Comparison of ENCODE assay signal across 8 cellular contexts in genomic region chr6:118283759-118284158, GRCh38.
A peak's percentile ranks its signal among the peaks of the same experiment; 100 is the strongest.
DNase-seq lines count a peak whose midpoint lies in the region; ATAC-seq, FAIRE-seq and TF ChIP-seq lines count a peak whose summit lies in the region.

No MANE protein-coding gene starts in this region.

- intact Hi-C loops in esophagus muscularis mucosa (cut with DNase I), result loop anchor here (1.0 to 10.0 kb wide), 5 partner anchors 226 to 494 kb away; no protein-coding TSS in a partner anchor

- TF ChIP-seq POLR2A in H54 (IDR thresholded peaks at IDR 0.05; ENCODE audit: low read depth, low read length) (no peak), esophagus muscularis mucosa (IDR thresholded peaks at IDR 0.05; ENCODE audit: low read depth) (no peak)

- H3K9me3 ChIP-seq in BE2C (no peaks in the 10 kb centered on the region), esophagus muscularis mucosa (no peaks in the 10 kb centered on the region)

- H3K4me3 Mint-ChIP-seq in osteocyte (ENCODE audit: unreplicated experiment), result no peak overlapping the region
- no peak overlapping the region for H3K4me3 Mint-ChIP-seq in stimulated activated memory B cell treated with anti-CD40 and anti-IgM and Interleukin-4, amounts not matched to agents 10 μg/mL and 1 μg/mL and 100 μg/mL, for 72 hours

- H3K4me1 Mint-ChIP-seq in osteocyte (ENCODE audit: unreplicated experiment), result peaks cover 2% of the 10 kb centered on the region
- H3K4me1 Mint-ChIP-seq in stimulated activated memory B cell treated with anti-CD40 and anti-IgM and Interleukin-4, amounts not matched to agents 10 μg/mL and 1 μg/mL and 100 μg/mL, for 72 hours, result no peaks in the 10 kb centered on the region

- no peaks in the 10 kb centered on the region for H3K36me3 ChIP-seq in BE2C
- no peaks in the 10 kb centered on the region for H3K36me3 ChIP-seq in esophagus muscularis mucosa

- TF ChIP-seq EP300 in esophagus muscularis mucosa (IDR thresholded peaks at IDR 0.05), result no peak

- WGBS in esophagus muscularis mucosa, result 22% methylated on average over 8 of the region's 8 CpGs

- ATAC-seq in GM21825 (IDR thresholded peaks at IDR 0.05; ENCODE audit: unreplicated experiment), result no peak
- ATAC-seq in stimulated activated memory B cell treated with anti-CD40 and anti-IgM and Interleukin-4, amounts not matched to agents 10 μg/mL and 1 μg/mL and 100 μg/mL, for 72 hours, result no peak

- H3K36me3 Mint-ChIP-seq in osteocyte (ENCODE audit: unreplicated experiment), result no peaks in the 10 kb centered on the region
- H3K36me3 Mint-ChIP-seq in stimulated activated memory B cell treated with anti-CD40 and anti-IgM and Interleukin-4, amounts not matched to agents 10 μg/mL and 1 μg/mL and 100 μg/mL, for 72 hours, result no peaks in the 10 kb centered on the region

- H3K27ac ChIP-seq in esophagus muscularis mucosa (replicated peaks in 1 of 4), result no peak overlapping the region

- H3K9me3 Mint-ChIP-seq in osteocyte (ENCODE audit: unreplicated experiment), result no peaks in the 10 kb centered on the region
- no peaks in the 10 kb centered on the region for H3K9me3 Mint-ChIP-seq in stimulated activated memory B cell treated with anti-CD40 and anti-IgM and Interleukin-4, amounts not matched to agents 10 μg/mL and 1 μg/mL and 100 μg/mL, for 72 hours

- TF ChIP-seq CTCF in BE2C (IDR thresholded peaks at IDR 0.05; ENCODE audit: low read depth, low read length), result peak; percentile 88
- peak; percentile 77 to 78 (median 78) for TF ChIP-seq CTCF in esophagus muscularis mucosa (IDR thresholded peaks at IDR 0.05)
- peak; percentile 88 for TF ChIP-seq CTCF in osteocyte (IDR thresholded peaks at IDR 0.05)

- peak; percentile 72 for DNase-seq in BE2C
- DNase-seq in H54 (ENCODE audit: insufficient read length, low spot score), result peak; percentile 1
- peak; percentile 19 for DNase-seq in NCI-H226
- DNase-seq in activated CD4-positive, alpha-beta T cell treated with anti-CD3 and anti-CD28 coated beads, Interleukin-2, amount 50 U/mL, for 4 hours, result peak; percentile 36 to 37
- DNase-seq in esophagus muscularis mucosa (ENCODE audit: extremely low spot score), result no peak
- no peak for DNase-seq in osteocyte (ENCODE audit: extremely low spot score, unreplicated experiment)

- H3K27me3 Mint-ChIP-seq in osteocyte (ENCODE audit: unreplicated experiment), result peaks cover 58% of the 10 kb centered on the region
- H3K27me3 Mint-ChIP-seq in stimulated activated memory B cell treated with anti-CD40 and anti-IgM and Interleukin-4, amounts not matched to agents 10 μg/mL and 1 μg/mL and 100 μg/mL, for 72 hours, result peaks cover 13% of the 10 kb centered on the region

- no peak overlapping the region for H3K4me3 ChIP-seq in BE2C (ENCODE audit: low read depth, low read length)
- peak overlapping the region in 2 of 4 donors; percentile 7 to 11 for H3K4me3 ChIP-seq in esophagus muscularis mucosa

- no peak for FAIRE-seq in H54 (lab: Jason Lieb, UNC)

- H3K27me3 ChIP-seq in BE2C (no peaks in the 10 kb centered on the region), esophagus muscularis mucosa (no peaks in the 10 kb centered on the region)

- no peak overlapping the region for H3K27ac Mint-ChIP-seq in osteocyte (ENCODE audit: unreplicated experiment)
- no peak overlapping the region for H3K27ac Mint-ChIP-seq in stimulated activated memory B cell treated with anti-CD40 and anti-IgM and Interleukin-4, amounts not matched to agents 10 μg/mL and 1 μg/mL and 100 μg/mL, for 72 hours

- no peaks in the 10 kb centered on the region; the same call in 1 of the 2 replicates for H3K4me1 ChIP-seq in BE2C
- H3K4me1 ChIP-seq in esophagus muscularis mucosa, result peaks cover 11 to 39% (median 26%) of the 10 kb centered on the region in 4 donors

Comparison
In these comparisons a context has a peak if more than half of its experiments do, and no peak if none do; other contexts are left out.
1. DNase-seq: peak in BE2C (single experiment), H54 (single experiment), NCI-H226 (single experiment) and activated CD4-positive, alpha-beta T cell treated with anti-CD3 and anti-CD28 coated beads, Interleukin-2, amount 50 U/mL, for 4 hours (2 of 2); none in esophagus muscularis mucosa (single experiment) and osteocyte (single experiment).
2. Peak in every context shown above with its lines, with median percentiles within 50 percentile points of each other: CTCF ChIP-seq.